ENCODE assay signal across 18 cellular contexts in genomic region chr10:110845372-110845755, GRCh38. TPM values are rescaled to one million over a fixed set of nuclear protein-coding genes. Genes with fewer than 3 reads are reported as not detected.
DNase-seq lines count a peak whose midpoint lies in the region; FAIRE-seq and TF ChIP-seq lines count a peak whose summit lies in the region.
"Had no signal": no experiment of that assay in that cellular context is flagged by ENCODE, and none has a peak within 500 bp of the region (broad histone marks: within the 10 kb centered on the region; RNA-seq: fewer than 3 reads in every experiment).

No MANE protein-coding gene starts in this region.

- H3K9me3 Mint-ChIP-seq in Caco-2 (ENCODE audit: unreplicated experiment): no peaks in the 10 kb centered on the region
- H3K9me3 Mint-ChIP-seq in progenitor cell of endocrine pancreas (ENCODE audit: low read depth): no peaks in the 10 kb centered on the region
- H3K9me3 Mint-ChIP-seq: activated naive CD4-positive, alpha-beta T cell treated with anti-CD3 and anti-CD28 coated beads, Interleukin-2, amount 50 U/mL, for 24 hours; activated T-cell treated with anti-CD3 and anti-CD28 coated beads, Interleukin-2, amount 50 U/mL, for 24 hours had no signal

- H3K27me3 ChIP-seq in Caco-2 (replicated peaks; ENCODE audit: control insufficient read depth, insufficient read depth, low read length) (no peaks in the 10 kb centered on the region), SU-DHL-6 (ENCODE audit: low read length) (no peaks in the 10 kb centered on the region), MM.1S (replicated peaks; ENCODE audit: insufficient read depth, low read length) (no peaks in the 10 kb centered on the region)
- H3K27me3 ChIP-seq: BE2C had no signal

- H3F3A ChIP-seq in SU-DHL-6 (ENCODE audit: insufficient read depth) (peaks cover 20% of the 10 kb centered on the region), MM.1S (ENCODE audit: insufficient read depth, low read length) (peaks cover 25% of the 10 kb centered on the region)

- TF ChIP-seq CTCF in Caco-2 (IDR thresholded peaks at IDR 0.05; ENCODE audit: insufficient read depth in 1 of 2, low read depth in 1 of 2, low read length in 1 of 2, severe bottlenecking in 1 of 2, unreplicated experiment in 1 of 2) (no peak), SU-DHL-6 (IDR thresholded peaks at IDR 0.05; ENCODE audit: insufficient read depth, low read length, poor library complexity, severe bottlenecking) (no peak), kidney (IDR thresholded peaks at IDR 0.05; ENCODE audit: borderline replicate concordance, extremely low read depth, insufficient read depth) (no peak), progenitor cell of endocrine pancreas (IDR thresholded peaks at IDR 0.05; ENCODE audit: unreplicated experiment) (no peak), MM.1S (IDR thresholded peaks at IDR 0.05; ENCODE audit: low read length) (no peak)

- POLR2A ChIA-PET in Caco-2 (lab: Charles Lee): interaction anchor here (0.5 to 1.4 kb wide), 3 partner anchors 9 to 27 kb away, joined by 3 to 11 read pairs (median 5); no protein-coding TSS in a partner anchor

- no peak overlapping the region for H2AFZ ChIP-seq in SU-DHL-6 (ENCODE audit: low read depth, low read length, severe bottlenecking)
- H2AFZ ChIP-seq in MM.1S (ENCODE audit: low read length): no peak overlapping the region

- no peaks in the 10 kb centered on the region for H3K9me3 ChIP-seq in Caco-2
- no peaks in the 10 kb centered on the region for H3K9me3 ChIP-seq in SU-DHL-6 (ENCODE audit: insufficient read depth, low read length)
- H3K9me3 ChIP-seq in kidney (ENCODE audit: control insufficient read depth in 1 of 2, low read length in 2 of 2): no peaks in the 10 kb centered on the region
- no peaks in the 10 kb centered on the region for H3K9me3 ChIP-seq in MM.1S (replicated peaks; ENCODE audit: insufficient read depth, low read length)
- H3K9me3 ChIP-seq: BE2C had no signal

- H4K20me1 ChIP-seq in SU-DHL-6 (ENCODE audit: low read depth, low read length) (no peaks in the 10 kb centered on the region), MM.1S (ENCODE audit: insufficient read depth, low read length) (no peaks in the 10 kb centered on the region)

- CTCF ChIA-PET in Caco-2 (lab: Charles Lee): interaction anchor here (0.5 to 1.8 kb wide), 2 partner anchors 12 to 84 kb away, joined by 3 to 6 read pairs; no protein-coding TSS in a partner anchor

- H3K27ac Mint-ChIP-seq in Caco-2 (ENCODE audit: unreplicated experiment): peak overlapping the region; percentile 45
- peak overlapping the region; percentile 90 for H3K27ac Mint-ChIP-seq in progenitor cell of endocrine pancreas
- H3K27ac Mint-ChIP-seq: activated T-cell treated with anti-CD3 and anti-CD28 coated beads, Interleukin-2, amount 50 U/mL, for 24 hours had no signal

- H3K36me3 Mint-ChIP-seq in Caco-2 (ENCODE audit: insufficient read depth, unreplicated experiment): no peaks in the 10 kb centered on the region
- no peaks in the 10 kb centered on the region for H3K36me3 Mint-ChIP-seq in progenitor cell of endocrine pancreas (ENCODE audit: insufficient read depth)
- H3K36me3 Mint-ChIP-seq: activated naive CD4-positive, alpha-beta T cell treated with anti-CD3 and anti-CD28 coated beads, Interleukin-2, amount 50 U/mL, for 24 hours had no signal

- H3K27ac ChIP-seq in SU-DHL-6 (ENCODE audit: low read depth, low read length) (peak overlapping the region; percentile 15; the same call in 1 of the 2 replicates), kidney (ENCODE audit: low read depth in 2 of 2, low read length in 2 of 2) (peak overlapping the region; percentile 4 to 52), MM.1S (ENCODE audit: low read length) (no peak overlapping the region)
- H3K27ac ChIP-seq: SK-N-MC had no signal

- H3K79me2 ChIP-seq in SU-DHL-6 (ENCODE audit: insufficient read depth, low read length) (no peaks in the 10 kb centered on the region), MM.1S (ENCODE audit: low read length) (no peaks in the 10 kb centered on the region)

- no peak overlapping the region for H3K9ac ChIP-seq in SU-DHL-6 (ENCODE audit: low read length)
- H3K9ac ChIP-seq in kidney (ENCODE audit: low read length in 2 of 2): no peak overlapping the region
- no peak overlapping the region for H3K9ac ChIP-seq in MM.1S (ENCODE audit: low read length)

- no peak overlapping the region for H3K4me3 Mint-ChIP-seq in Caco-2 (ENCODE audit: unreplicated experiment)
- H3K4me3 Mint-ChIP-seq in progenitor cell of endocrine pancreas (ENCODE audit: low read depth): no peak overlapping the region
- H3K4me3 Mint-ChIP-seq: activated naive CD4-positive, alpha-beta T cell treated with anti-CD3 and anti-CD28 coated beads, Interleukin-2, amount 50 U/mL, for 24 hours; activated T-cell treated with anti-CD3 and anti-CD28 coated beads, Interleukin-2, amount 50 U/mL, for 24 hours had no signal

- DNase-seq in Caco-2: no peak
- DNase-seq in kidney: no peak
- no peak for DNase-seq in progenitor cell of endocrine pancreas (ENCODE audit: low spot score, unreplicated experiment)
- DNase-seq in DMS79 treated with DMSO at 0.1 percent for 48 hours (lab: John Stamatoyannopoulos, UW): no peak
- no peak for DNase-seq in NCI-H2196 (lab: John Stamatoyannopoulos, UW; ENCODE audit: unreplicated experiment)
- no peak for DNase-seq in MM.1S
- DNase-seq in putamen (ENCODE audit: low spot score): no peak
- DNase-seq: activated T-cell treated with anti-CD3 and anti-CD28 coated beads, Interleukin-2, amount 50 U/mL, for 24 hours; GOT3; NCI-H2081; NCI-H82; stimulated activated CD4-positive, alpha-beta T cell treated with anti-CD3 and anti-CD28 coated beads, Interleukin-2, amount 100 ng/mL, for 48 hours had no signal

- H3K27me3 Mint-ChIP-seq in Caco-2 (ENCODE audit: insufficient read depth, unreplicated experiment): no peaks in the 10 kb centered on the region
- no peaks in the 10 kb centered on the region for H3K27me3 Mint-ChIP-seq in progenitor cell of endocrine pancreas
- H3K27me3 Mint-ChIP-seq: activated naive CD4-positive, alpha-beta T cell treated with anti-CD3 and anti-CD28 coated beads, Interleukin-2, amount 50 U/mL, for 24 hours; activated T-cell treated with anti-CD3 and anti-CD28 coated beads, Interleukin-2, amount 50 U/mL, for 24 hours had no signal

- H3K4me1 Mint-ChIP-seq in Caco-2 (ENCODE audit: low read depth, unreplicated experiment): peaks cover 27% of the 10 kb centered on the region
- H3K4me1 Mint-ChIP-seq in progenitor cell of endocrine pancreas (ENCODE audit: low read depth): peaks cover 59% of the 10 kb centered on the region

- intact Hi-C loops in Caco-2 (cut with micrococcal nuclease; ENCODE audit: unreplicated experiment) (no loop called here), kidney (cut with DNase I) (no loop called here)

- no peak overlapping the region for H3K4me2 ChIP-seq in SU-DHL-6 (ENCODE audit: low read depth, low read length, poor library complexity, severe bottlenecking)
- no peak overlapping the region for H3K4me2 ChIP-seq in MM.1S (ENCODE audit: low read depth, low read length)

- BruUV-seq in Caco-2 (replicated peaks; lab: Mats Ljungman, UMichigan): no TSS peak

- H3K9me2 ChIP-seq in SU-DHL-6 (replicated peaks; ENCODE audit: insufficient read depth, low read length) (no peaks in the 10 kb centered on the region), MM.1S (replicated peaks; ENCODE audit: insufficient read depth, low read length) (no peaks in the 10 kb centered on the region)

- FAIRE-seq in kidney (lab: Jason Lieb, UNC): no peak
- FAIRE-seq: bronchial epithelial cell had no signal

- H3K4me3 ChIP-seq in Caco-2 (ENCODE audit: low read depth, low read length) (no peak overlapping the region), SU-DHL-6 (ENCODE audit: insufficient read depth, low read length, poor library complexity, severe bottlenecking) (no peak overlapping the region), kidney (ENCODE audit: low read length in 2 of 2) (no peak overlapping the region), MM.1S (ENCODE audit: low read length) (no peak overlapping the region)
- H3K4me3 ChIP-seq: lung, SK-N-MC had no signal

- H3K36me3 ChIP-seq in Caco-2 (ENCODE audit: control insufficient read depth, insufficient read depth, low read length): no peaks in the 10 kb centered on the region
- H3K36me3 ChIP-seq in SU-DHL-6 (ENCODE audit: low read length): no peaks in the 10 kb centered on the region
- no peaks in the 10 kb centered on the region for H3K36me3 ChIP-seq in kidney (ENCODE audit: control insufficient read depth in 1 of 2, insufficient read depth in 2 of 2, low read length in 2 of 2)
- H3K36me3 ChIP-seq in MM.1S (replicated peaks; ENCODE audit: insufficient read depth, low read length): no peaks in the 10 kb centered on the region
- H3K36me3 ChIP-seq: BE2C had no signal

- H3K4me1 ChIP-seq in Caco-2: peaks cover 17% of the 10 kb centered on the region
- H3K4me1 ChIP-seq in kidney (ENCODE audit: control insufficient read depth in 1 of 2, insufficient read depth in 1 of 2, low read depth in 1 of 2, low read length in 2 of 2): peaks cover 13 to 19% of the 10 kb centered on the region in 2 donors
- H3K4me1 ChIP-seq in MM.1S (ENCODE audit: low read length): peaks cover 64% of the 10 kb centered on the region

RNA-seq across cellular contexts. Expression of gene PDCD4, which starts 26.4 kb away (rescaled TPM):
- 65.5 and 66.1 TPM in 2 replicates for total RNA-seq in Caco-2 (2022)
- 75.9 TPM for total RNA-seq in kidney
- 57.7 TPM for polyA plus RNA-seq in kidney (ENCODE audit: insufficient read depth, low read depth, low replicate concordance)
- total RNA-seq in progenitor cell of endocrine pancreas: 152 and 172 TPM in 2 replicates
